In the genomic region with DNA sequence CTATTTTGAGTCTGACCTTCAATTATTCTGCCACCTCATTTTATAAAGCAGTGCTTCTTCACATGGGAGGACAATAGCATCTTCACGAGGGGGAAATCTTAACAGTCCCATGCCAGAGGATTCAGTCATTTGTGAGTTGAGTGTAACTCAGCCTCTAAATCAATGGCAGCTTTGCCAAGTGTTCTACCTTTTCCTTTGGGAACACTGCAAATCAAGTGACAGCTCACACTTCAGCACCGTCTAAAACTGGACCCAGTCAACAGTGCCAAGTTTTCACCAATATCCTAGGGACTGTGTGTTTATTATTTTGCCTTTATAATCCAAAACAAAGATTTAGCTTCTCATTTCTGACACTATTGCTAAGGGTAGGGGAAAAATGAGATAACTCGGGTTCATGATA, we compare ENCODE assay signal across 17 cellular contexts.
A peak's percentile ranks its signal among the peaks of the same experiment; 100 is the strongest.
DNase-seq lines count a peak whose midpoint lies in the region; ATAC-seq and TF ChIP-seq lines count a peak whose summit lies in the region.
"Had no signal": no experiment of that assay in that cellular context is flagged by ENCODE, and none has a peak within 500 bp of the region (broad histone marks: within the 10 kb centered on the region; RNA-seq: fewer than 3 reads in every experiment).

No MANE protein-coding gene starts in this region.

- no peaks in the 10 kb centered on the region for H3K4me1 ChIP-seq in trophoblast cell (ENCODE audit: control insufficient read depth in 1 of 2, insufficient read depth in 2 of 2, low read length in 2 of 2)
- H3K4me1 ChIP-seq: Caco-2 had no signal

- no peak overlapping the region for H3K23ac ChIP-seq in trophoblast cell (ENCODE audit: low read length)

- H3K4me1 Mint-ChIP-seq in chondrocyte (ENCODE audit: low read depth) = peaks cover 90% of the 10 kb centered on the region

- H3K4me2 ChIP-seq in trophoblast cell (ENCODE audit: low read length) = no peak overlapping the region

- no peak overlapping the region for H2AFZ ChIP-seq in trophoblast cell (ENCODE audit: insufficient read depth, low read length, poor library complexity)

- no peak overlapping the region for H2AK5ac ChIP-seq in trophoblast cell (ENCODE audit: low read length)

- TF ChIP-seq CTCF in chondrocyte (IDR thresholded peaks at IDR 0.05) = no peak

- no CpG with 5 or more reads among the region's 3 CpGs for WGBS in trophoblast cell (ENCODE audit: extremely low coverage, insufficient coverage, insufficient read length)

- H4K91ac ChIP-seq in trophoblast cell (ENCODE audit: low read depth, low read length) = no peak overlapping the region

- H2BK12ac ChIP-seq in trophoblast cell (ENCODE audit: low read length) = peak overlapping the region; percentile 22

- peaks cover 4% of the 10 kb centered on the region for H3K9me3 Mint-ChIP-seq in chondrocyte (ENCODE audit: low read depth)

- no peak overlapping the region for H3K9ac ChIP-seq in trophoblast cell (ENCODE audit: low read length)

- H3K27me3 Mint-ChIP-seq in chondrocyte (ENCODE audit: low read depth) = no peaks in the 10 kb centered on the region

- H3K27ac ChIP-seq in trophoblast cell (ENCODE audit: low read depth, low read length) = no peak overlapping the region
- H3K27ac ChIP-seq: HL-60, SK-N-MC had no signal

- H3K18ac ChIP-seq in trophoblast cell (ENCODE audit: low read length) = no peak overlapping the region

- no peak overlapping the region for H3K4me3 Mint-ChIP-seq in chondrocyte (ENCODE audit: unreplicated experiment)

- no peak overlapping the region for H3K4me3 ChIP-seq in trophoblast cell (ENCODE audit: low read depth, low read length)
- H3K4me3 ChIP-seq: SK-N-MC had no signal

- no peaks in the 10 kb centered on the region for H3K36me3 ChIP-seq in trophoblast cell (ENCODE audit: control insufficient read depth in 1 of 2, insufficient read depth in 2 of 2, low read length in 2 of 2)

- H3K4ac ChIP-seq in trophoblast cell (ENCODE audit: low read depth, low read length) = no peak overlapping the region

- DNase-seq in NCI-H69 (lab: John Stamatoyannopoulos, UW) = peak; percentile 67
- no peak for DNase-seq in chondrocyte (ENCODE audit: low spot score)
- DNase-seq in left ventricle myocardium superior = no peak
- DNase-seq in trophoblast cell = no peak
- DNase-seq in pons (ENCODE audit: low spot score) = no peak
- no peak for DNase-seq in NAMALWA (ENCODE audit: low spot score)
- DNase-seq: Caco-2, DMS153, H7, MV-4-11, NCI-H1417 treated with DMSO at 0.1 percent for 48 hours, NCI-H2081, NCI-H2227 treated with DMSO at 0.1 percent for 48 hours, NCI-H524 had no signal

- H3K9me3 ChIP-seq in trophoblast cell (ENCODE audit: insufficient read depth, low read depth, low read length) = no peaks in the 10 kb centered on the region
- H3K9me3 ChIP-seq: Caco-2 had no signal

- H3K27me3 ChIP-seq in trophoblast cell (ENCODE audit: insufficient read depth, low read length) = no peaks in the 10 kb centered on the region

- H4K8ac ChIP-seq in trophoblast cell (ENCODE audit: low read depth, low read length) = no peak overlapping the region

- no peaks in the 10 kb centered on the region for H3K79me2 ChIP-seq in trophoblast cell (ENCODE audit: control insufficient read depth, insufficient read depth, low read length, poor library complexity)

- H2BK5ac ChIP-seq in trophoblast cell (ENCODE audit: low read depth, low read length, poor library complexity) = no peak overlapping the region

- H3K27ac Mint-ChIP-seq in chondrocyte (ENCODE audit: unreplicated experiment) = peak overlapping the region; percentile 60

- peak; percentile 95 for ATAC-seq in left ventricle myocardium superior
- ATAC-seq in GM21390 (IDR thresholded peaks at IDR 0.05; ENCODE audit: unreplicated experiment) = no peak

- no peaks in the 10 kb centered on the region for H3K36me3 Mint-ChIP-seq in chondrocyte (ENCODE audit: low read depth)

- H3K14ac ChIP-seq in trophoblast cell (ENCODE audit: low read length) = no peak overlapping the region

- intact Hi-C loops in left ventricle myocardium superior (cut with micrococcal nuclease) = no loop called here

- H4K12ac ChIP-seq in trophoblast cell (ENCODE audit: low read depth, low read length) = no peak overlapping the region

- H3K79me1 ChIP-seq in trophoblast cell (ENCODE audit: low read length) = no peaks in the 10 kb centered on the region

- H2BK120ac ChIP-seq in trophoblast cell (ENCODE audit: insufficient read depth, low read length, poor library complexity) = no peak overlapping the region
